In genomic region chr9:95055337-95055850, GRCh38 we compare ENCODE assay signal across 12 cellular contexts.
DNase-seq lines count a peak whose midpoint lies in the region; ATAC-seq, FAIRE-seq and TF ChIP-seq lines count a peak whose summit lies in the region.
"Had no signal": no experiment of that assay in that cellular context is flagged by ENCODE, and none has a peak within 500 bp of the region (broad histone marks: within the 10 kb centered on the region; RNA-seq: fewer than 3 reads in every experiment).

No MANE protein-coding gene starts in this region.

- H3K36me3 ChIP-seq in MG63 (peaks cover 47% of the 10 kb centered on the region), mesodermal cell (ENCODE audit: control insufficient read depth, insufficient read depth, low read length) (peaks cover 33% of the 10 kb centered on the region)

- no peaks in the 10 kb centered on the region for H3K9me3 Mint-ChIP-seq in activated CD4-positive, alpha-beta memory T cell treated with anti-CD3 and anti-CD28 coated beads, Interleukin-2, amount 10 ng/mL, durations not matched to agents 7 days and 5 days
- H3K9me3 Mint-ChIP-seq: activated T-cell treated with anti-CD3 and anti-CD28 coated beads, Interleukin-2, amount 50 U/mL, for 24 hours; dendritic cell treated with granulocyte-macrophage colony-stimulating factor and Interleukin-4, amounts not matched to agents 40 ng/mL and 50 ng/mL, for 4 days; T-cell had no signal

- peaks cover 37% of the 10 kb centered on the region for H3K4me1 ChIP-seq in mesodermal cell (ENCODE audit: control insufficient read depth, insufficient read depth, low read length, poor library complexity, severe bottlenecking)

- POLR2A ChIA-PET in activated CD4-positive, alpha-beta memory T cell treated with anti-CD3 and anti-CD28 coated beads, Interleukin-2, amount 10 ng/mL, durations not matched to agents 7 days and 5 days (lab: Charles Lee): no interaction called here

- FAIRE-seq in D721Med (lab: Jason Lieb, UNC): no peak

- peaks cover 2% of the 10 kb centered on the region for H3K27me3 Mint-ChIP-seq in activated CD4-positive, alpha-beta memory T cell treated with anti-CD3 and anti-CD28 coated beads, Interleukin-2, amount 10 ng/mL, durations not matched to agents 7 days and 5 days
- H3K27me3 Mint-ChIP-seq in T-helper 17 cell: peaks cover 4% of the 10 kb centered on the region

- CTCF ChIA-PET in activated CD4-positive, alpha-beta memory T cell treated with anti-CD3 and anti-CD28 coated beads, Interleukin-2, amount 10 ng/mL, durations not matched to agents 7 days and 5 days (lab: Charles Lee): no interaction called here

- 59 to 73% methylated on average over 4 to 5 of the region's 5 CpGs for WGBS in mesodermal cell (ENCODE audit: insufficient coverage in 2 of 2), 2 experiments

- no peak for DNase-seq in MG63
- DNase-seq in dorsolateral prefrontal cortex: no peak
- no peak for DNase-seq in D721Med (ENCODE audit: insufficient read length, low spot score)
- no peak for DNase-seq in activated CD4-positive, alpha-beta memory T cell treated with anti-CD3 and anti-CD28 coated beads, Interleukin-2, amount 10 ng/mL, durations not matched to agents 7 days and 5 days
- DNase-seq in activated naive CD4-positive, alpha-beta T cell treated with Interleukin-2 at 50 U/mL for 16 hours: no peak
- DNase-seq in T-helper 17 cell: no peak
- DNase-seq: activated T-cell treated with anti-CD3 and anti-CD28 coated beads, Interleukin-2, amount 50 U/mL, for 24 hours; stimulated activated CD4-positive, alpha-beta T cell treated with anti-CD3 and anti-CD28 coated beads, Interleukin-1b, Interleukin-23, amount 100 ng/mL, for 48 hours; T-cell had no signal

- H3K9me3 ChIP-seq in MG63 (no peaks in the 10 kb centered on the region), mesodermal cell (ENCODE audit: control insufficient read depth, low read length) (no peaks in the 10 kb centered on the region), T-helper 17 cell (ENCODE audit: control insufficient read depth, low read length, poor library complexity, severe bottlenecking) (no peaks in the 10 kb centered on the region)

- no peak overlapping the region for H3K4me3 Mint-ChIP-seq in activated CD4-positive, alpha-beta memory T cell treated with anti-CD3 and anti-CD28 coated beads, Interleukin-2, amount 10 ng/mL, durations not matched to agents 7 days and 5 days
- no peak overlapping the region for H3K4me3 Mint-ChIP-seq in T-helper 17 cell
- H3K4me3 Mint-ChIP-seq: activated T-cell treated with anti-CD3 and anti-CD28 coated beads, Interleukin-2, amount 50 U/mL, for 24 hours; dendritic cell treated with granulocyte-macrophage colony-stimulating factor and Interleukin-4, amounts not matched to agents 40 ng/mL and 50 ng/mL, for 4 days; T-cell had no signal

- H3K27me3 ChIP-seq in MG63 (no peaks in the 10 kb centered on the region), dorsolateral prefrontal cortex (no peaks in the 10 kb centered on the region)

- no peak for ATAC-seq in T-helper 17 cell
- ATAC-seq: T-cell had no signal

- intact Hi-C loops in dorsolateral prefrontal cortex (cut with DNase I): no loop called here

- H3K27ac ChIP-seq in dorsolateral prefrontal cortex (peak overlapping the region in 56 of 59 donors; percentile 16 to 100 (median 90)), mesodermal cell (ENCODE audit: low read depth, low read length, severe bottlenecking) (peak overlapping the region; percentile 95), temporal lobe (ENCODE audit: low read depth, low read length) (peak overlapping the region; percentile 70)

- H3K4me3 ChIP-seq in MG63 (peak overlapping the region; percentile 16; the same call in 1 of the 2 replicates), dorsolateral prefrontal cortex (peak overlapping the region in 53 of 59 donors; percentile 2 to 64 (median 37)), mesodermal cell (ENCODE audit: extremely low read depth, insufficient read depth, low read length, poor library complexity, severe bottlenecking) (no peak overlapping the region)

- no peaks in the 10 kb centered on the region for H3K4me1 Mint-ChIP-seq in activated CD4-positive, alpha-beta memory T cell treated with anti-CD3 and anti-CD28 coated beads, Interleukin-2, amount 10 ng/mL, durations not matched to agents 7 days and 5 days
- peaks cover 2% of the 10 kb centered on the region for H3K4me1 Mint-ChIP-seq in T-helper 17 cell
- H3K4me1 Mint-ChIP-seq: T-cell had no signal

- no peak overlapping the region for H3K27ac Mint-ChIP-seq in activated CD4-positive, alpha-beta memory T cell treated with anti-CD3 and anti-CD28 coated beads, Interleukin-2, amount 10 ng/mL, durations not matched to agents 7 days and 5 days
- no peak overlapping the region for H3K27ac Mint-ChIP-seq in T-helper 17 cell
- H3K27ac Mint-ChIP-seq: activated T-cell treated with anti-CD3 and anti-CD28 coated beads, Interleukin-2, amount 50 U/mL, for 24 hours; dendritic cell treated with granulocyte-macrophage colony-stimulating factor and Interleukin-4, amounts not matched to agents 40 ng/mL and 50 ng/mL, for 4 days; T-cell had no signal

- no peak for TF ChIP-seq CTCF in dorsolateral prefrontal cortex (IDR thresholded peaks at IDR 0.05 in 54 of 56, conservative IDR thresholded peaks at IDR 0.05 in 2 of 56; ENCODE audit: low read depth in 1 of 56, partially characterized antibody in 56 of 56)
- TF ChIP-seq CTCF in D721Med (IDR thresholded peaks at IDR 0.05; ENCODE audit: insufficient read depth, missing control alignments): no peak

- H3K36me3 Mint-ChIP-seq in activated CD4-positive, alpha-beta memory T cell treated with anti-CD3 and anti-CD28 coated beads, Interleukin-2, amount 10 ng/mL, durations not matched to agents 7 days and 5 days (ENCODE audit: low read depth): no peaks in the 10 kb centered on the region
- H3K36me3 Mint-ChIP-seq in T-helper 17 cell (ENCODE audit: low read depth): no peaks in the 10 kb centered on the region
